ENCODE assay signal across 34 cellular contexts in the genomic region with DNA sequence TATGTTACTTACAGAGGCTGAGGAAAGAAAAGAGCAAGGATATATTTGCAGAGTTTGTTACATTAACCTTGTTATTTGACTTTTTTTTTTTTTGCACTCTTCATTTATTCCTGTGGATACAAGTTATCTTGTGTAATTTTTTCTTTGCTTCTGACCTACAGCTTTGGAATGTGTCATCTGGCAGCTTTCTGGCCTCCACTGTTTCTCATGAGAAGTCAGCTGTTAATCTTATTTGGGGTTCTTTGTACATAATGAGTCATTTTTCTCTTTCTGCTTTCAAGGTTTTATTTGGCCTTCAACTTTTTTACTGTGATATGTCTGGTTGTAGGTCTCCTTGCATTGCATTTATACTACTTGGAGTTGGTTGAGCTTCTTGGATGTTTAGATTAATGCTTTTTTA.
"Had no signal": no experiment of that assay in that cellular context is flagged by ENCODE, and none has a peak within 500 bp of the region (broad histone marks: within the 10 kb centered on the region; RNA-seq: fewer than 3 reads in every experiment).

No MANE protein-coding gene starts in this region.

- H3K27ac ChIP-seq: body of pancreas, left ventricle myocardium inferior, pancreas, prostate gland, sigmoid colon, SK-N-MC, stomach, suprapubic skin, tibial nerve, VCaP had no signal

- H3K4me1 ChIP-seq: body of pancreas, pancreas, prostate gland, suprapubic skin, tibial nerve had no signal

- H3K36me3 ChIP-seq: left ventricle myocardium inferior, pancreas, prostate gland, sigmoid colon, stomach, suprapubic skin, tibial nerve had no signal

- H3K4me2 ChIP-seq: smooth muscle cell had no signal

- DNase-seq: activated CD4-positive, alpha-beta T cell treated with anti-CD3 and anti-CD28 coated beads for 48 hours; activated CD4-positive, alpha-beta T cell treated with anti-CD3 and anti-CD28 coated beads, Interleukin-2, amount 50 U/mL, for 48 hours; activated CD8-positive, alpha-beta memory T cell treated with anti-CD3 and anti-CD28 coated beads for 24 hours; activated CD8-positive, alpha-beta memory T cell treated with anti-CD3 and anti-CD28 coated beads, Interleukin-2, amount 50 U/mL, for 4 hours; activated gamma-delta T cell treated with Interleukin-2 at 50 U/mL for 16 hours; activated naive CD8-positive, alpha-beta T cell treated with anti-CD3 and anti-CD28 coated beads, Interleukin-2, amount 50 U/mL, for 24 hours; activated T-cell treated with anti-CD3 and anti-CD28 coated beads, Interleukin-2, amount 50 U/mL, for 1 hour; body of pancreas; caudate nucleus; endodermal cell; left ventricle myocardium inferior; naive B cell; nucleus accumbens; pancreas; retina; sigmoid colon; stimulated activated CD4-positive, alpha-beta T cell treated with anti-CD3 and anti-CD28 coated beads, Interleukin-1b, Interleukin-23, amount 100 ng/mL, for 48 hours; stimulated activated CD4-positive, alpha-beta T cell treated with anti-CD3 and anti-CD28 coated beads, Interleukin-4, amount 100 ng/mL, for 4 hours; stimulated activated CD8-positive, alpha-beta memory T cell treated with anti-CD3 and anti-CD28 coated beads, Interleukin-4, amount 100 ng/mL, for 48 hours; stomach; SW 1271; T-helper 9 cell had no signal

- H3K4me3 ChIP-seq: body of pancreas, left ventricle myocardium inferior, pancreas, prostate gland, sigmoid colon, SK-N-MC, smooth muscle cell, stomach, suprapubic skin, tibial nerve had no signal

- H3K9me3 ChIP-seq: pancreas, prostate gland had no signal

- FAIRE-seq: frontal cortex, islet of Langerhans, pancreas, TTC549 had no signal

- H3K27me3 ChIP-seq: body of pancreas, pancreas, sigmoid colon, stomach, tibial nerve had no signal

- ATAC-seq: activated CD4-positive, CD25-positive, alpha-beta regulatory T cell treated with anti-CD3 and anti-CD28 coated beads, Interleukin-2, amount 50 U/mL, for 24 hours; activated naive CD8-positive, alpha-beta T cell treated with anti-CD3 and anti-CD28 coated beads, Interleukin-2, amount 50 U/mL, for 24 hours; body of pancreas; esophagus mucosa; pancreas; stimulated activated memory B cell treated with anti-CD40 and anti-IgM and Interleukin-4, amounts not matched to agents 10 μg/mL and 1 μg/mL and 100 μg/mL, for 72 hours had no signal
